ENCODE assay signal across 14 cellular contexts in the genomic region with DNA sequence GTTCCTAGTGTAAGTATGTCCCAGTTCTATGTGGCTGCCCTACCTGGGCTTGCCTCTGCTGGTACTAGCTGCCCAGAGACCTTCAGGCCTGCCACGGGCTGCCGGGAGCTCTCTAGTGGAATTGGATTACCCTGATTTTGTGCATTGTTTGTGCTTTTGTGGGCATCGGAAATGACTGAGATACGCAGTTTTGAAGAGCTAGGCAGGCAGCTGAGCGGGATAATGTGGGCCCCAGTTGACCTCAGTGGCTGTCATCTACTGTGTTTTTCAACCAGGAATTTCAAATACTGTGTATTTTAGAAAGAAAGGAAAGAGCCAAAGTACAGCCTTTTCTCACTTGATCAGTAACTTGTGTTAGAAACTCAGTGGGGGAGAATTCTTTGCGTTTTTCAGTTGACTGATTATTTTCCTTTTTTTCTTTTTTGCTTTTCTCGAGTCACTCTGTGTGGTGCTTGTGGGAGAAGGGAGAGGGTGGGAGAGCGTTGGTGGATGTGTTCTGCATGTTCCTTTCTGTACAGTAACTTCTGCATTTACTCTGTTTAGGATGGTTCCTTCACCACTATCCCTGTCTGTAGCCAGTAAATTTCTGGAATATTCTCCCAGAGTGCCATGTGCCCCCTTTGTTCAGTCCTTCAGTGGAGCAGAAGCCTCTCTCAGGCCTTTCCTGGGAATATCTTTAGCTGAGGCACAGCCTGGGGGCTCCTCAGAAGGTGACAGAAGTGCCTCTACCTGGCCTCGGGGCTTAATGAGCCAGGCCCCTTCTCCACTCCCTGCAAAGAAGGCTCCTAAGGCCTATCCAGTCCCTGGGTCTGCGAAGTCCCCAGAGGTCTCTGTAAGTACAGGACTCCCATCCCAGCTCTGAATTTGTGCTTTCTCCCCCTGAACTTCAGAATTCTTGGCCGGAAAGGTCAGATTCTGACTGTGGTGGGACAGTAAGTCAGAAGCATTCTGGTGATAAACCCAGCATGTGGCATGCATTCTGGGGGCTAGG. TPM values are rescaled to one million over a fixed set of nuclear protein-coding genes. Genes with fewer than 3 reads are reported as not detected.
DNase-seq lines count a peak whose midpoint lies in the region; ATAC-seq and TF ChIP-seq lines count a peak whose summit lies in the region.
"Had no signal": no experiment of that assay in that cellular context is flagged by ENCODE, and none has a peak within 500 bp of the region (broad histone marks: within the 10 kb centered on the region; RNA-seq: fewer than 3 reads in every experiment).

No MANE protein-coding gene starts in this region.

- H2AFZ ChIP-seq in PC-3 (ENCODE audit: low read length), result no peak overlapping the region

- H3K36me3 Mint-ChIP-seq in activated CD4-positive, alpha-beta memory T cell treated with anti-CD3 and anti-CD28 coated beads, Interleukin-2, amount 10 ng/mL, durations not matched to agents 7 days and 5 days (ENCODE audit: low read depth), result peaks cover 13% of the 10 kb centered on the region
- H3K36me3 Mint-ChIP-seq: activated naive CD4-positive, alpha-beta T cell treated with anti-CD3 and anti-CD28 coated beads, Interleukin-2, amount 50 U/mL, for 24 hours; natural killer cell had no signal

- no peak for TF ChIP-seq CTCF in PC-3 (conservative IDR thresholded peaks at IDR 0.05; ENCODE audit: low read depth, low read length)
- TF ChIP-seq CTCF in right atrium auricular region (IDR thresholded peaks at IDR 0.05), result no peak

- no TSS peak for BruUV-seq in PC-3 (replicated peaks; lab: Mats Ljungman, UMichigan)

- no peak for ATAC-seq in PC-3
- ATAC-seq: natural killer cell had no signal

- CTCF ChIA-PET in PC-3 (lab: Charles Lee), result no interaction called here
- CTCF ChIA-PET in activated CD4-positive, alpha-beta memory T cell treated with anti-CD3 and anti-CD28 coated beads, Interleukin-2, amount 10 ng/mL, durations not matched to agents 7 days and 5 days (lab: Charles Lee), result interaction anchor here (1.0 to 2.3 kb wide), 3 partner anchors 10 to 16 kb away, joined by 3 to 10 read pairs (median 3); a partner anchor contains a TSS

- H3K4me3 ChIP-seq in PC-3 (ENCODE audit: low read length) (no peak overlapping the region), mesodermal cell (ENCODE audit: extremely low read depth, insufficient read depth, low read length, poor library complexity, severe bottlenecking) (no peak overlapping the region), right atrium auricular region (no peak overlapping the region)
- H3K4me3 ChIP-seq in effector memory CD4-positive, alpha-beta T cell (ENCODE audit: insufficient read depth, low read depth, low read length, poor library complexity, severe bottlenecking), result no peak overlapping the region

- no peaks in the 10 kb centered on the region for H4K20me1 ChIP-seq in PC-3 (ENCODE audit: low read length)

- DNase-seq in A172 (ENCODE audit: low spot score), result peak; percentile 39
- no peak for DNase-seq in PC-3
- DNase-seq in dedifferentiated amniotic fluid mesenchymal stem cell (ENCODE audit: extremely low spot score), result peak; percentile 16
- no peak for DNase-seq in iPS-NIHi7 (ENCODE audit: extremely low spot score)
- no peak for DNase-seq in activated CD4-positive, alpha-beta memory T cell treated with anti-CD3 and anti-CD28 coated beads, Interleukin-2, amount 10 ng/mL, durations not matched to agents 7 days and 5 days
- no peak for DNase-seq in right atrium auricular region (ENCODE audit: low spot score)
- no peak for DNase-seq in effector memory CD4-positive, alpha-beta T cell
- DNase-seq: activated CD4-positive, alpha-beta T cell treated with anti-CD3 and anti-CD28 coated beads, Interleukin-2, amount 50 U/mL, for 1 hour; natural killer cell; NCI-H524 treated with DMSO at 0.1 percent for 48 hours; stimulated activated CD4-positive, alpha-beta T cell treated with anti-CD3 and anti-CD28 coated beads, Interleukin-2, amount 100 ng/mL, for 24 hours had no signal

- no peaks in the 10 kb centered on the region for H3F3A ChIP-seq in PC-3 (ENCODE audit: low read length, unreplicated experiment)

- POLR2A ChIA-PET in PC-3 (lab: Charles Lee; ENCODE audit: unreplicated experiment), result no interaction called here
- POLR2A ChIA-PET in activated CD4-positive, alpha-beta memory T cell treated with anti-CD3 and anti-CD28 coated beads, Interleukin-2, amount 10 ng/mL, durations not matched to agents 7 days and 5 days (lab: Charles Lee), result interaction anchor here (2.1 kb wide), 1 partner anchor 13 kb away, joined by 9 read pairs; no protein-coding TSS in a partner anchor

- H3K79me2 ChIP-seq in PC-3 (ENCODE audit: low read length), result no peaks in the 10 kb centered on the region

- H3K9ac ChIP-seq in PC-3 (ENCODE audit: low read length), result no peak overlapping the region

- H3K9me3 ChIP-seq in PC-3 (ENCODE audit: low read length) (no peaks in the 10 kb centered on the region), mesodermal cell (ENCODE audit: control insufficient read depth, low read length) (peaks cover 8% of the 10 kb centered on the region), right atrium auricular region (no peaks in the 10 kb centered on the region)
- H3K9me3 ChIP-seq in effector memory CD4-positive, alpha-beta T cell (ENCODE audit: control insufficient read depth, low read length), result no peaks in the 10 kb centered on the region

- H3K27ac ChIP-seq in PC-3 (ENCODE audit: low read length) (peak overlapping the region; percentile 67), mesodermal cell (ENCODE audit: low read depth, low read length, severe bottlenecking) (peak overlapping the region; percentile 23), right atrium auricular region (no peak overlapping the region)
- H3K27ac ChIP-seq in effector memory CD4-positive, alpha-beta T cell (ENCODE audit: insufficient read depth, low read length, poor library complexity, severe bottlenecking), result no peak overlapping the region

- no peak overlapping the region for H3K4me3 Mint-ChIP-seq in activated CD4-positive, alpha-beta memory T cell treated with anti-CD3 and anti-CD28 coated beads, Interleukin-2, amount 10 ng/mL, durations not matched to agents 7 days and 5 days
- H3K4me3 Mint-ChIP-seq: activated naive CD4-positive, alpha-beta T cell treated with anti-CD3 and anti-CD28 coated beads, Interleukin-2, amount 50 U/mL, for 24 hours; natural killer cell had no signal

- H3K27me3 Mint-ChIP-seq in activated CD4-positive, alpha-beta memory T cell treated with anti-CD3 and anti-CD28 coated beads, Interleukin-2, amount 10 ng/mL, durations not matched to agents 7 days and 5 days, result no peaks in the 10 kb centered on the region
- H3K27me3 Mint-ChIP-seq: activated naive CD4-positive, alpha-beta T cell treated with anti-CD3 and anti-CD28 coated beads, Interleukin-2, amount 50 U/mL, for 24 hours had no signal

- 91 to 100% methylated on average over 6 to 8 of the region's 11 CpGs for WGBS in mesodermal cell (ENCODE audit: insufficient coverage in 2 of 2), 2 experiments

- intact Hi-C loops in PC-3 (cut with micrococcal nuclease), result no loop called here

- peaks cover 25% of the 10 kb centered on the region for H3K4me1 Mint-ChIP-seq in activated CD4-positive, alpha-beta memory T cell treated with anti-CD3 and anti-CD28 coated beads, Interleukin-2, amount 10 ng/mL, durations not matched to agents 7 days and 5 days

- no peak overlapping the region for H3K4me2 ChIP-seq in PC-3 (ENCODE audit: low read length)

- no peaks in the 10 kb centered on the region for H3K9me3 Mint-ChIP-seq in activated CD4-positive, alpha-beta memory T cell treated with anti-CD3 and anti-CD28 coated beads, Interleukin-2, amount 10 ng/mL, durations not matched to agents 7 days and 5 days
- H3K9me3 Mint-ChIP-seq: activated naive CD4-positive, alpha-beta T cell treated with anti-CD3 and anti-CD28 coated beads, Interleukin-2, amount 50 U/mL, for 24 hours; natural killer cell had no signal

- no peaks in the 10 kb centered on the region for H3K9me2 ChIP-seq in PC-3 (replicated peaks; ENCODE audit: low read length)

- no peaks in the 10 kb centered on the region for H3K27me3 ChIP-seq in PC-3 (ENCODE audit: low read length)
- H3K27me3 ChIP-seq in right atrium auricular region, result no peaks in the 10 kb centered on the region
- no peaks in the 10 kb centered on the region for H3K27me3 ChIP-seq in effector memory CD4-positive, alpha-beta T cell (replicated peaks; ENCODE audit: control insufficient read depth, insufficient read depth, low read length, poor library complexity, severe bottlenecking)

- H3K4me1 ChIP-seq in PC-3 (ENCODE audit: insufficient read depth, low read length), result peaks cover 36% of the 10 kb centered on the region
- peaks cover 44% of the 10 kb centered on the region for H3K4me1 ChIP-seq in mesodermal cell (ENCODE audit: control insufficient read depth, insufficient read depth, low read length, poor library complexity, severe bottlenecking)
- peaks cover 0 to 15% of the 10 kb centered on the region in 2 donors for H3K4me1 ChIP-seq in right atrium auricular region
- H3K4me1 ChIP-seq in effector memory CD4-positive, alpha-beta T cell (ENCODE audit: control insufficient read depth, insufficient read depth, low read length, poor library complexity, severe bottlenecking), result no peaks in the 10 kb centered on the region

- no peak overlapping the region for H3K27ac Mint-ChIP-seq in activated CD4-positive, alpha-beta memory T cell treated with anti-CD3 and anti-CD28 coated beads, Interleukin-2, amount 10 ng/mL, durations not matched to agents 7 days and 5 days
- H3K27ac Mint-ChIP-seq: activated naive CD4-positive, alpha-beta T cell treated with anti-CD3 and anti-CD28 coated beads, Interleukin-2, amount 50 U/mL, for 24 hours; natural killer cell had no signal

- H3K36me3 ChIP-seq in PC-3 (ENCODE audit: low read depth, low read length) (no peaks in the 10 kb centered on the region), mesodermal cell (ENCODE audit: control insufficient read depth, insufficient read depth, low read length) (peaks cover 15% of the 10 kb centered on the region), right atrium auricular region (no peaks in the 10 kb centered on the region)
- H3K36me3 ChIP-seq in effector memory CD4-positive, alpha-beta T cell (ENCODE audit: control insufficient read depth, insufficient read depth, low read length), result no peaks in the 10 kb centered on the region

RNA-seq across cellular contexts. Expression of a gene that starts 15.0 kb away (rescaled TPM):
- total RNA-seq in A172 (2014; rRNA removed; shearing (Covaris generic)), result not detected in 2 replicates
- total RNA-seq in PC-3 (2014; rRNA removed), result not detected in 2 replicates
- not detected for polyA plus RNA-seq in mesodermal cell (2013, experiment 1 of 2)
- not detected for polyA plus RNA-seq in mesodermal cell (2013, experiment 2 of 2)
- not detected for total RNA-seq in activated CD4-positive, alpha-beta memory T cell treated with anti-CD3 and anti-CD28 coated beads, Interleukin-2, amount 10 ng/mL, durations not matched to agents 7 days and 5 days
- total RNA-seq in right atrium auricular region, result not detected
- total RNA-seq: Daoy, natural killer cell had no signal

Comparison
In these comparisons a context has a peak if more than half of its experiments do, and no peak if none do; other contexts are left out.
1. DNase-seq: peak in A172 (single experiment) and dedifferentiated amniotic fluid mesenchymal stem cell (single experiment); none in PC-3 (single experiment), iPS-NIHi7 (single experiment), activated CD4-positive, alpha-beta memory T cell treated with anti-CD3 and anti-CD28 coated beads, Interleukin-2, amount 10 ng/mL, durations not matched to agents 7 days and 5 days (single experiment), right atrium auricular region (single experiment) and effector memory CD4-positive, alpha-beta T cell (0 of 3).
2. H3K27ac ChIP-seq: peak in PC-3 (single experiment) and mesodermal cell (single experiment); none in right atrium auricular region (0 of 2) and effector memory CD4-positive, alpha-beta T cell (single experiment).